Comparison of ENCODE assay signal across 12 cellular contexts in genomic region chr2:200378652-200379290, GRCh38.
DNase-seq lines count a peak whose midpoint lies in the region; TF ChIP-seq lines count a peak whose summit lies in the region.
"Had no signal": no experiment of that assay in that cellular context is flagged by ENCODE, and none has a peak within 500 bp of the region (broad histone marks: within the 10 kb centered on the region; RNA-seq: fewer than 3 reads in every experiment).

No MANE protein-coding gene starts in this region.

- peak overlapping the region; percentile 61 for H3K27ac ChIP-seq in H9 (ENCODE audit: insufficient read length, low read depth, low read length)
- peak overlapping the region; percentile 68 for H3K27ac ChIP-seq in stomach smooth muscle (ENCODE audit: low read length)
- H3K27ac ChIP-seq in Karpas-422 (ENCODE audit: low read length), result no peak overlapping the region

- H3K56ac ChIP-seq in H9 (ENCODE audit: insufficient read length, low read depth, low read length), result no peak overlapping the region

- H3K9me3 ChIP-seq in H9 (ENCODE audit: control insufficient read depth, low read depth, low read length) (no peaks in the 10 kb centered on the region), stomach smooth muscle (ENCODE audit: control insufficient read depth in 2 of 2, low read length in 2 of 2) (no peaks in the 10 kb centered on the region), Karpas-422 (ENCODE audit: low read length) (no peaks in the 10 kb centered on the region)

- no peak overlapping the region for H3K9ac ChIP-seq in H9 (ENCODE audit: extremely low read depth, insufficient read length, low read length)
- H3K9ac ChIP-seq in stomach smooth muscle (ENCODE audit: low read length in 2 of 2), result no peak overlapping the region
- no peak overlapping the region for H3K9ac ChIP-seq in Karpas-422 (ENCODE audit: low read length)

- DNase-seq in H9 (no peak), astrocyte of the spinal cord (ENCODE audit: low read depth, low spot score) (peak; percentile 88), iris pigment epithelial cell (ENCODE audit: low read depth) (peak; percentile 37), Karpas-422 (no peak), HUDEP-2 (lab: John Stamatoyannopoulos, UW; ENCODE audit: unreplicated experiment in 76 of 76) (no peak), COR-L47 (lab: John Stamatoyannopoulos, UW) (no peak)
- no peak for DNase-seq in activated CD4-positive, alpha-beta T cell treated with anti-CD3 and anti-CD28 coated beads, Interleukin-2, amount 10 ng/mL, durations not matched to agents 7 days and 5 days
- DNase-seq: MV-4-11, naive B cell had no signal

- H2AFZ ChIP-seq in H9 (ENCODE audit: low read length), result no peak overlapping the region
- no peak overlapping the region for H2AFZ ChIP-seq in Karpas-422 (ENCODE audit: low read length)

- in situ Hi-C loops in astrocyte of the spinal cord (cut with HindIII; ENCODE audit: low sequenced_read_pairs), result no loop called here

- no peak for TF ChIP-seq CTCF in H9 (conservative IDR thresholded peaks at IDR 0.05)
- TF ChIP-seq CTCF in astrocyte of the spinal cord (IDR thresholded peaks at IDR 0.05; ENCODE audit: low read depth, low read length), result no peak

- H3K27ac Mint-ChIP-seq in H9, result peak overlapping the region; percentile 1 to 18 (median 14); a peak in 5 of 7 replicates
- H3K27ac Mint-ChIP-seq in activated CD4-positive, alpha-beta T cell treated with anti-CD3 and anti-CD28 coated beads, Interleukin-2, amount 10 ng/mL, durations not matched to agents 7 days and 5 days, result no peak overlapping the region
- H3K27ac Mint-ChIP-seq: naive B cell; T-helper 2 cell treated with Interferon-gamma antibody and Interleukin-4, amounts not matched to agents 5 μg/mL and 100 μg/mL, for 36 hours had no signal

- no peaks in the 10 kb centered on the region for H3K9me3 Mint-ChIP-seq in H9
- H3K9me3 Mint-ChIP-seq in activated CD4-positive, alpha-beta T cell treated with anti-CD3 and anti-CD28 coated beads, Interleukin-2, amount 10 ng/mL, durations not matched to agents 7 days and 5 days, result no peaks in the 10 kb centered on the region
- H3K9me3 Mint-ChIP-seq: naive B cell; T-helper 2 cell treated with Interferon-gamma antibody and Interleukin-4, amounts not matched to agents 5 μg/mL and 100 μg/mL, for 36 hours had no signal

- H4K5ac ChIP-seq in H9 (ENCODE audit: insufficient read length, low read depth, low read length), result no peak overlapping the region

- H3K4me1 Mint-ChIP-seq in H9, result peaks cover 79 to 81% of the 10 kb centered on the region in 2 experiments
- H3K4me1 Mint-ChIP-seq in activated CD4-positive, alpha-beta T cell treated with anti-CD3 and anti-CD28 coated beads, Interleukin-2, amount 10 ng/mL, durations not matched to agents 7 days and 5 days, result peaks cover 91% of the 10 kb centered on the region

- H2BK120ac ChIP-seq in H9 (ENCODE audit: low read depth, low read length, poor library complexity, severe bottlenecking), result no peak overlapping the region

- H3K4me3 ChIP-seq in astrocyte of the spinal cord (ENCODE audit: low read depth, low read length), result no peak overlapping the region
- H3K4me3 ChIP-seq in stomach smooth muscle (ENCODE audit: low read length in 2 of 2), result peak overlapping the region; percentile 3 to 50
- no peak overlapping the region for H3K4me3 ChIP-seq in Karpas-422 (ENCODE audit: low read length)
- H3K4me3 ChIP-seq: cardiac muscle cell had no signal

- no peak overlapping the region for H2BK5ac ChIP-seq in H9 (ENCODE audit: insufficient read length, low read length)

- H2AK5ac ChIP-seq in H9 (ENCODE audit: insufficient read length, low read length), result no peak overlapping the region

- no peak overlapping the region for H3K14ac ChIP-seq in H9 (ENCODE audit: insufficient read depth, low read length)

- H3K9me2 ChIP-seq in Karpas-422 (replicated peaks; ENCODE audit: insufficient read depth, low read length), result no peaks in the 10 kb centered on the region

- no peak overlapping the region for H3K4ac ChIP-seq in H9 (ENCODE audit: low read depth, low read length)

- H3K4me2 ChIP-seq in H9 (ENCODE audit: insufficient read depth, insufficient read length, low read length) (peak overlapping the region; percentile 8), Karpas-422 (ENCODE audit: low read depth, low read length, poor library complexity, severe bottlenecking) (no peak overlapping the region)

- H3K79me2 ChIP-seq in H9 (ENCODE audit: insufficient read depth, low read length) (peaks cover 14% of the 10 kb centered on the region; the same call in 1 of the 2 replicates), Karpas-422 (ENCODE audit: low read length) (no peaks in the 10 kb centered on the region)

- peak overlapping the region in 1 of 2 experiments; percentile 0; a peak in 2 of 5 replicates for H3K4me3 Mint-ChIP-seq in H9
- H3K4me3 Mint-ChIP-seq in activated CD4-positive, alpha-beta T cell treated with anti-CD3 and anti-CD28 coated beads, Interleukin-2, amount 10 ng/mL, durations not matched to agents 7 days and 5 days, result no peak overlapping the region
- H3K4me3 Mint-ChIP-seq: naive B cell; T-helper 2 cell treated with Interferon-gamma antibody and Interleukin-4, amounts not matched to agents 5 μg/mL and 100 μg/mL, for 36 hours had no signal

- H2BK12ac ChIP-seq in H9 (ENCODE audit: insufficient read length, low read depth, low read length), result no peak overlapping the region

- no peaks in the 10 kb centered on the region for H3K23me2 ChIP-seq in H9 (ENCODE audit: insufficient read length, low read depth, low read length, poor library complexity, severe bottlenecking)

- no peak overlapping the region for H4K8ac ChIP-seq in H9 (replicated peaks; ENCODE audit: insufficient read length, low read depth, low read length)

- H3K36me3 ChIP-seq in stomach smooth muscle (ENCODE audit: control insufficient read depth in 2 of 2, insufficient read depth in 2 of 2, low read length in 2 of 2), result no peaks in the 10 kb centered on the region
- no peaks in the 10 kb centered on the region for H3K36me3 ChIP-seq in Karpas-422 (ENCODE audit: insufficient read depth, low read length)
- H3K36me3 ChIP-seq: cardiac muscle cell had no signal

- no peaks in the 10 kb centered on the region; a peak in 1 of 7 replicates for H3K36me3 Mint-ChIP-seq in H9 (ENCODE audit: insufficient read depth in 1 of 3, low read depth in 3 of 3)
- peaks cover 15% of the 10 kb centered on the region for H3K36me3 Mint-ChIP-seq in activated CD4-positive, alpha-beta T cell treated with anti-CD3 and anti-CD28 coated beads, Interleukin-2, amount 10 ng/mL, durations not matched to agents 7 days and 5 days (ENCODE audit: low read depth)
- H3K36me3 Mint-ChIP-seq: naive B cell had no signal

- no peak overlapping the region for H3T11ph ChIP-seq in H9 (ENCODE audit: low read length)

- CTCF ChIA-PET in activated CD4-positive, alpha-beta T cell treated with anti-CD3 and anti-CD28 coated beads, Interleukin-2, amount 10 ng/mL, durations not matched to agents 7 days and 5 days (lab: Charles Lee), result interaction anchor here (1.5 kb wide), 1 partner anchor 12 kb away, joined by 3 read pairs; no protein-coding TSS in a partner anchor

- H3K4me1 ChIP-seq in H9 (ENCODE audit: insufficient read depth, low read length) (peaks cover 28% of the 10 kb centered on the region), stomach smooth muscle (ENCODE audit: control insufficient read depth, insufficient read depth, low read length) (peaks cover 33% of the 10 kb centered on the region), Karpas-422 (ENCODE audit: low read length) (peaks cover 44% of the 10 kb centered on the region)

- no peaks in the 10 kb centered on the region for H3K79me1 ChIP-seq in H9 (ENCODE audit: insufficient read depth, low read depth, low read length, poor library complexity, severe bottlenecking)

- WGBS in H9 (ENCODE audit: extremely low coverage, insufficient read length, low lambda C conversion rate), result no CpG with 5 or more reads among the region's 7 CpGs

- no peaks in the 10 kb centered on the region for H3K27me3 Mint-ChIP-seq in H9 (ENCODE audit: low read depth)
- no peaks in the 10 kb centered on the region for H3K27me3 Mint-ChIP-seq in activated CD4-positive, alpha-beta T cell treated with anti-CD3 and anti-CD28 coated beads, Interleukin-2, amount 10 ng/mL, durations not matched to agents 7 days and 5 days
- H3K27me3 Mint-ChIP-seq: naive B cell had no signal

- H3K23ac ChIP-seq in H9 (ENCODE audit: insufficient read length, low read depth, low read length), result no peak overlapping the region

- no peak overlapping the region for H2BK20ac ChIP-seq in H9 (ENCODE audit: low read depth, low read length, poor library complexity, severe bottlenecking)

- POLR2A ChIA-PET in activated CD4-positive, alpha-beta T cell treated with anti-CD3 and anti-CD28 coated beads, Interleukin-2, amount 10 ng/mL, durations not matched to agents 7 days and 5 days (lab: Charles Lee), result no interaction called here

- no peaks in the 10 kb centered on the region for H4K20me1 ChIP-seq in H9 (ENCODE audit: control insufficient read depth, insufficient read depth, insufficient read length)
- H4K20me1 ChIP-seq in Karpas-422 (ENCODE audit: insufficient read depth, low read depth, low read length), result no peaks in the 10 kb centered on the region

- H4K91ac ChIP-seq in H9 (ENCODE audit: insufficient read length, low read depth, low read length), result no peak overlapping the region

- H3K27me3 ChIP-seq in H9 (ENCODE audit: insufficient read depth, low read length) (no peaks in the 10 kb centered on the region), stomach smooth muscle (ENCODE audit: control insufficient read depth in 1 of 2, insufficient read depth in 2 of 2, low read length in 2 of 2) (no peaks in the 10 kb centered on the region), Karpas-422 (ENCODE audit: low read length) (no peaks in the 10 kb centered on the region)
- H3K27me3 ChIP-seq: cardiac muscle cell had no signal

- H3K18ac ChIP-seq in H9 (ENCODE audit: insufficient read length, low read depth, low read length), result no peak overlapping the region

- H2BK15ac ChIP-seq in H9 (ENCODE audit: low read depth, low read length), result no peak overlapping the region

Comparison
In these comparisons a context has a peak if more than half of its experiments do, and no peak if none do; other contexts are left out.
1. DNase-seq: peak in astrocyte of the spinal cord (single experiment) and iris pigment epithelial cell (single experiment); none in H9 (single experiment), activated CD4-positive, alpha-beta T cell treated with anti-CD3 and anti-CD28 coated beads, Interleukin-2, amount 10 ng/mL, durations not matched to agents 7 days and 5 days (single experiment), Karpas-422 (single experiment), HUDEP-2 (0 of 76) and COR-L47 (single experiment).
2. H3K4me3 ChIP-seq: peak in stomach smooth muscle (2 of 2); none in astrocyte of the spinal cord (single experiment) and Karpas-422 (single experiment).